In the genomic region with DNA sequence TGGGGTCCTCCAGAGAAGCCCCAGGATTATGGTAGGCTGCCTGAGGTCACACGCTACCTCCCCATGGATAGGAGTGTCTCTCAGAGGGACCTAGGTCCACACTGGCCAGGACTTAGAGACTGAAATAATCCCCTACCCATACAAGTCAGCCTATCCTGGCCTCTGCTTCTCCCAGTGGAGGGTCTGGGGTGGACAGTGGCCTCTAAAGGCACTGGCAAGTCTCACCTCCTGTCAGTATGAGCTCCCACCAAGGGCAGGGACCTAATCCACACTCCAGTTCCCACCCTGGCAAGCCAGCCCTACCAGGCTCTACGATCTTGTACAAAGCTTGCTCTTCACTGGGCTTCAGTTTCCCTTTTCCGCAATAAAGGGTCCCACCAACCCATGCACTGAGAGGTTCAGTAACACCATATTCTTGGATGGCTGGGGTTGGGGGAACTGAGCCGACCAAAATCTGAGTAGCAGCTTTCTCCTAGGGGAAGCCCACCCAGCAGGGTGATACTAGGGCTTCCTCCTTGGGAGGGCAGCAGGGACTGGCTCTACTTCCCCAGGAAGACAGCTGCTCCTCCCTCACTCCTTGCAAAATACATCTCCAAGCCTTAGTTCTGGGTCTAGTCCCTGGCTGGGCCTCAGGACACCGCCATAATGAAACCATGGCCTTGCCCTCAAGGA, we compare ENCODE assay signal across 9 cellular contexts. TPM values are rescaled to one million over a fixed set of nuclear protein-coding genes. Genes with fewer than 3 reads are reported as not detected.
DNase-seq lines count a peak whose midpoint lies in the region; ATAC-seq and TF ChIP-seq lines count a peak whose summit lies in the region.
"Had no signal": no experiment of that assay in that cellular context is flagged by ENCODE, and none has a peak within 500 bp of the region (broad histone marks: within the 10 kb centered on the region; RNA-seq: fewer than 3 reads in every experiment).

No MANE protein-coding gene starts in this region.

- no peak overlapping the region for H3K27ac Mint-ChIP-seq in neural crest cell (ENCODE audit: unreplicated experiment)

- no peak overlapping the region for H2AFZ ChIP-seq in IMR-90 (replicated peaks; ENCODE audit: low read length, poor library complexity)

- H3K4me1 ChIP-seq in BLaER1 treated with 17β-estradiol and CSF1 and Interleukin-3, amounts not matched to agents 10 nM and 100 nM: peaks cover 65 to 88% (median 85%) of the 10 kb centered on the region in 10 experiments
- peaks cover 4% of the 10 kb centered on the region for H3K4me1 ChIP-seq in IMR-90 (ENCODE audit: control insufficient read depth, insufficient read depth, low read length)
- peaks cover 93% of the 10 kb centered on the region for H3K4me1 ChIP-seq in body of pancreas

- H3K23ac ChIP-seq in IMR-90 (ENCODE audit: low read depth, low read length): no peak overlapping the region

- no CpG with 5 or more reads among the region's 5 CpGs for WGBS in IMR-90 (ENCODE audit: extremely low coverage in 2 of 2, insufficient read length in 1 of 2), 2 experiments
- WGBS in body of pancreas, 2 donors: 75 to 83% methylated on average over 5 of the region's 5 CpGs

- H3K4ac ChIP-seq in IMR-90 (ENCODE audit: low read depth, low read length): no peak overlapping the region

- dilution Hi-C loops in IMR-90 (cut with HindIII; ENCODE audit: low sequenced_read_pairs, unreplicated experiment): no loop called here

- in situ Hi-C loops in IMR-90 (cut with MboI; ENCODE audit: low sequenced_read_pairs): loop anchor here (25.0 kb wide), 1 partner anchor 1078 kb away; no protein-coding TSS in a partner anchor

- no peak for TF ChIP-seq RAD21 in IMR-90 (IDR thresholded peaks at IDR 0.05; ENCODE audit: low read length)

- peaks cover 0 to 13% (median 0%) of the 10 kb centered on the region in 11 experiments; a peak in 3 of 22 replicates for H3K27me3 ChIP-seq in BLaER1 treated with 17β-estradiol and CSF1 and Interleukin-3, amounts not matched to agents 10 nM and 100 nM
- H3K27me3 ChIP-seq in IMR-90 (ENCODE audit: control insufficient read depth, insufficient read depth, low read length): no peaks in the 10 kb centered on the region
- H3K27me3 ChIP-seq in body of pancreas: no peaks in the 10 kb centered on the region
- H3K27me3 ChIP-seq: pancreas had no signal

- H2AK5ac ChIP-seq in IMR-90 (ENCODE audit: low read depth, low read length): no peak overlapping the region

- no peaks in the 10 kb centered on the region for H3K36me3 Mint-ChIP-seq in neural crest cell (ENCODE audit: low read depth)

- H4K5ac ChIP-seq in IMR-90 (ENCODE audit: low read depth, low read length): no peak overlapping the region

- DNase-seq in IMR-90 (no peak), body of pancreas (no peak), neural crest cell (ENCODE audit: low read depth, low spot score) (no peak), kidney tubule cell (ENCODE audit: low spot score) (no peak)

- POLR2A ChIA-PET in IMR-90 (lab: Charles Lee; ENCODE audit: unreplicated experiment): no interaction called here

- intact Hi-C loops in IMR-90 (cut with micrococcal nuclease) (no loop called here), body of pancreas (cut with DNase I) (no loop called here)

- H2AK9ac ChIP-seq in IMR-90 (replicated peaks; ENCODE audit: low read depth, low read length, poor library complexity): peak overlapping the region; percentile 34

- peak overlapping the region in 8 of 10 experiments; percentile 85 to 98 (median 88); a peak in 16 of 20 replicates for H3K4me3 ChIP-seq in BLaER1 treated with 17β-estradiol and CSF1 and Interleukin-3, amounts not matched to agents 10 nM and 100 nM
- H3K4me3 ChIP-seq in IMR-90 (ENCODE audit: insufficient read depth, low read depth, low read length) (no peak overlapping the region), body of pancreas (no peak overlapping the region)

- BruUV-seq in IMR-90 (replicated peaks; lab: Mats Ljungman, UMichigan): no TSS peak

- H3K27me3 Mint-ChIP-seq in neural crest cell (ENCODE audit: low read depth): peaks cover 9% of the 10 kb centered on the region

- H3K9ac ChIP-seq in BLaER1 treated with 17β-estradiol and CSF1 and Interleukin-3, amounts not matched to agents 10 nM and 100 nM: peak overlapping the region in 10 of 11 experiments; percentile 88 to 95 (median 94); a peak in 21 of 22 replicates
- H3K9ac ChIP-seq in IMR-90 (ENCODE audit: low read depth, low read length): no peak overlapping the region

- H3K56ac ChIP-seq in IMR-90 (ENCODE audit: extremely low read depth, insufficient read depth, low read length): no peak overlapping the region

- peaks cover 12% of the 10 kb centered on the region for H3K9me1 ChIP-seq in IMR-90 (ENCODE audit: insufficient read depth, low read length)

- H3K27ac ChIP-seq in BLaER1 treated with 17β-estradiol and CSF1 and Interleukin-3, amounts not matched to agents 10 nM and 100 nM: peak overlapping the region in 9 of 11 experiments; percentile 15 to 95 (median 85); a peak in 12 of 22 replicates
- H3K27ac ChIP-seq in IMR-90 (ENCODE audit: insufficient read depth, low read length): no peak overlapping the region
- peak overlapping the region; percentile 79 to 88 (median 86) for H3K27ac ChIP-seq in body of pancreas

- CTCF ChIA-PET in IMR-90 (lab: Yijun Ruan, JAX): interaction anchor here (1.5 kb wide), 1 partner anchor 37 kb away, joined by 5 read pairs; no protein-coding TSS in a partner anchor

- H3K18ac ChIP-seq in IMR-90 (ENCODE audit: low read depth, low read length): no peak overlapping the region

- peak overlapping the region; percentile 65 for H3K4me3 Mint-ChIP-seq in neural crest cell

- no peaks in the 10 kb centered on the region for H3K9me3 Mint-ChIP-seq in neural crest cell

- H3K9me3 ChIP-seq in BLaER1 treated with 17β-estradiol and CSF1 and Interleukin-3, amounts not matched to agents 10 nM and 100 nM (replicated peaks in 1 of 11): no peaks in the 10 kb centered on the region
- H3K9me3 ChIP-seq in IMR-90 (ENCODE audit: control insufficient read depth, insufficient read depth, low read length): no peaks in the 10 kb centered on the region
- no peaks in the 10 kb centered on the region for H3K9me3 ChIP-seq in body of pancreas
- H3K9me3 ChIP-seq: pancreas had no signal

- H2BK5ac ChIP-seq in IMR-90 (ENCODE audit: low read depth, low read length, poor library complexity, severe bottlenecking): no peak overlapping the region

- no peak overlapping the region for H4K8ac ChIP-seq in IMR-90 (ENCODE audit: low read depth in 2 of 2, low read length in 2 of 2)

- H4K91ac ChIP-seq in IMR-90 (ENCODE audit: insufficient read depth, low read depth, low read length): no peak overlapping the region

- TF ChIP-seq CTCF in IMR-90 (conservative IDR thresholded peaks at IDR 0.05; ENCODE audit: low read depth, low read length) (no peak), body of pancreas (IDR thresholded peaks at IDR 0.05) (no peak), neural crest cell (conservative IDR thresholded peaks at IDR 0.05) (no peak)

- peaks cover 25% of the 10 kb centered on the region for H3K4me1 Mint-ChIP-seq in neural crest cell

- peaks cover 5 to 61% (median 55%) of the 10 kb centered on the region in 11 experiments; a peak in 21 of 22 replicates for H4K20me1 ChIP-seq in BLaER1 treated with 17β-estradiol and CSF1 and Interleukin-3, amounts not matched to agents 10 nM and 100 nM
- H4K20me1 ChIP-seq in IMR-90 (ENCODE audit: insufficient read depth, low read length): no peaks in the 10 kb centered on the region

- peaks cover 13% of the 10 kb centered on the region in 2 experiments; a peak in 3 of 4 replicates for H3K79me1 ChIP-seq in IMR-90 (ENCODE audit: low read depth in 1 of 2, low read length in 2 of 2)

- H3K14ac ChIP-seq in IMR-90 (replicated peaks; ENCODE audit: low read depth, low read length): no peak overlapping the region

- no peak overlapping the region for H2BK15ac ChIP-seq in IMR-90 (ENCODE audit: low read depth, low read length)

- no peak overlapping the region for H2BK120ac ChIP-seq in IMR-90 (ENCODE audit: low read depth, low read length)

- peaks cover 12 to 66% (median 63%) of the 10 kb centered on the region in 11 experiments; a peak in 21 of 22 replicates for H3K36me3 ChIP-seq in BLaER1 treated with 17β-estradiol and CSF1 and Interleukin-3, amounts not matched to agents 10 nM and 100 nM
- H3K36me3 ChIP-seq in IMR-90 (ENCODE audit: control insufficient read depth, insufficient read depth, low read length): peaks cover 27% of the 10 kb centered on the region; the same call in 1 of the 2 replicates
- H3K36me3 ChIP-seq in body of pancreas (replicated peaks in 1 of 2; ENCODE audit: insufficient read depth in 1 of 2, low read depth in 2 of 2): peaks cover 0 to 6% of the 10 kb centered on the region in 2 donors

- peak overlapping the region; percentile 97 to 100 (median 100) for H3K4me2 ChIP-seq in BLaER1 treated with 17β-estradiol and CSF1 and Interleukin-3, amounts not matched to agents 10 nM and 100 nM
- H3K4me2 ChIP-seq in IMR-90 (ENCODE audit: low read depth, low read length): no peak overlapping the region

- TF ChIP-seq POLR2A in IMR-90 (IDR thresholded peaks at IDR 0.05; ENCODE audit: low read depth, low read length) (no peak), body of pancreas (IDR thresholded peaks at IDR 0.05) (no peak)

- ATAC-seq in IMR-90 (ENCODE audit: low read depth) (no peak), body of pancreas (no peak), HG03139 (IDR thresholded peaks at IDR 0.05; ENCODE audit: unreplicated experiment) (no peak), HG02610 (IDR thresholded peaks at IDR 0.05; ENCODE audit: unreplicated experiment) (no peak), HG03520 (IDR thresholded peaks at IDR 0.05; ENCODE audit: unreplicated experiment) (no peak)
- ATAC-seq: pancreas had no signal

- no peak overlapping the region for H2BK20ac ChIP-seq in IMR-90 (ENCODE audit: low read depth, low read length)

RNA-seq across cellular contexts. Expression of a gene that starts 2.4 kb away (rescaled TPM):
- total RNA-seq in IMR-90 (2012; rRNA removed) (0.83 and 0.90 TPM in 2 replicates), body of pancreas (10 to 100 TPM in 1 of 2 donors, 1 to 10 TPM in 1; 4.9 to 19.8 TPM), neural crest cell (8.1 and 8.6 TPM in 2 replicates)
- 4.0 and 4.6 TPM in 2 replicates for polyA plus RNA-seq in IMR-90 (2012; rRNA removed)
- polyA plus RNA-seq in IMR-90 (2012; cell fraction: cytosol; rRNA removed): 2.3 and 5.7 TPM in 2 replicates
- polyA plus RNA-seq in IMR-90 (2012; cell fraction: nucleus; rRNA removed; ENCODE audit: low replicate concordance): 3.0 and 6.5 TPM in 2 replicates

RNA-seq across cellular contexts. Expression of a gene that starts 7.7 kb away (rescaled TPM):
- total RNA-seq in IMR-90 (2012; rRNA removed) (48.3 and 57.2 TPM in 2 replicates), body of pancreas (10 to 100 TPM; 23.6 to 29.3 TPM), neural crest cell (37.0 and 38.8 TPM in 2 replicates)
- 38.3 and 43.8 TPM in 2 replicates for polyA plus RNA-seq in IMR-90 (2012; rRNA removed)
- 29.7 and 33.1 TPM in 2 replicates for polyA plus RNA-seq in IMR-90 (2012; cell fraction: cytosol; rRNA removed)
- polyA plus RNA-seq in IMR-90 (2012; cell fraction: nucleus; rRNA removed; ENCODE audit: low replicate concordance): 23.5 and 28.3 TPM in 2 replicates

RNA-seq across cellular contexts. Expression of a gene that starts 39.9 kb away (rescaled TPM):
- total RNA-seq in IMR-90 (2012; rRNA removed) (12.5 and 17.2 TPM in 2 replicates), body of pancreas (1 to 10 TPM; 6.7 to 9.6 TPM), neural crest cell (22.8 and 22.9 TPM in 2 replicates)
- 20.6 and 20.8 TPM in 2 replicates for polyA plus RNA-seq in IMR-90 (2012; rRNA removed)
- 15.0 and 16.7 TPM in 2 replicates for polyA plus RNA-seq in IMR-90 (2012; cell fraction: cytosol; rRNA removed)
- 99.7 and 105 TPM in 2 replicates for polyA plus RNA-seq in IMR-90 (2012; cell fraction: nucleus; rRNA removed; ENCODE audit: low replicate concordance)

RNA-seq across cellular contexts. Expression of a gene that starts 41.7 kb away (rescaled TPM):
- 6.8 and 6.9 TPM in 2 replicates for total RNA-seq in IMR-90 (2012; rRNA removed)
- 10.6 and 10.9 TPM in 2 replicates for polyA plus RNA-seq in IMR-90 (2012; rRNA removed)
- polyA plus RNA-seq in IMR-90 (2012; cell fraction: cytosol; rRNA removed): 9.5 and 9.9 TPM in 2 replicates
- polyA plus RNA-seq in IMR-90 (2012; cell fraction: nucleus; rRNA removed; ENCODE audit: low replicate concordance): 29.0 and 30.6 TPM in 2 replicates
- 10 to 100 TPM in 1 of 2 donors, 1 to 10 TPM in 1; 6.3 to 11.4 TPM for total RNA-seq in body of pancreas
- total RNA-seq in neural crest cell: 12.7 and 13.1 TPM in 2 replicates

Comparison
In these comparisons a context has a peak if more than half of its experiments do, and no peak if none do; other contexts are left out.
1. H3K4me3 ChIP-seq: peak in BLaER1 treated with 17β-estradiol and CSF1 and Interleukin-3, amounts not matched to agents 10 nM and 100 nM (8 of 10); none in IMR-90 (single experiment) and body of pancreas (0 of 2).